Comparison of ENCODE assay signal across 32 cellular contexts in genomic region chr2:118832791-118833715, GRCh38. TPM values are rescaled to one million over a fixed set of nuclear protein-coding genes. Genes with fewer than 3 reads are reported as not detected.
A peak's percentile ranks its signal among the peaks of the same experiment; 100 is the strongest.
DNase-seq lines count a peak whose midpoint lies in the region; ATAC-seq and TF ChIP-seq lines count a peak whose summit lies in the region.
"Had no signal": no experiment of that assay in that cellular context is flagged by ENCODE, and none has a peak within 500 bp of the region (broad histone marks: within the 10 kb centered on the region; RNA-seq: fewer than 3 reads in every experiment).

No MANE protein-coding gene starts in this region.

- H3K27ac ChIP-seq in colonic mucosa: no peak overlapping the region
- H3K27ac ChIP-seq: tibial artery had no signal

- H3K9me3 Mint-ChIP-seq in nephron: peaks cover 3% of the 10 kb centered on the region
- no peaks in the 10 kb centered on the region for H3K9me3 Mint-ChIP-seq in type B pancreatic cell
- H3K9me3 Mint-ChIP-seq: CD8-positive, alpha-beta T cell; dendritic cell treated with granulocyte-macrophage colony-stimulating factor and Interleukin-4, amounts not matched to agents 40 ng/mL and 50 ng/mL, for 4 days; stimulated activated naive CD8-positive, alpha-beta T cell treated with anti-CD3 and anti-CD28 coated beads, Interleukin-15, amount 100 ng/mL, for 72 hours; T-helper 2 cell treated with Interferon-gamma antibody and Interleukin-4, amounts not matched to agents 5 μg/mL and 100 μg/mL, for 36 hours had no signal

- no peak overlapping the region for H3K9ac ChIP-seq in colonic mucosa (ENCODE audit: low read depth in 2 of 2, low read length in 2 of 2)

- peak; percentile 25 for DNase-seq in Right ventricle myocardium inferior (ENCODE audit: missing footprints)
- DNase-seq in Right ventricle myocardium superior: no peak
- DNase-seq in foreskin melanocyte: peak; percentile 26
- no peak for DNase-seq in type B pancreatic cell (ENCODE audit: extremely low spot score, unreplicated experiment)
- DNase-seq in colonic mucosa: no peak
- no peak for DNase-seq in HEK293T (ENCODE audit: extremely low spot score)
- no peak for DNase-seq in Ammon's horn (ENCODE audit: low spot score)
- DNase-seq: 8988T; activated CD4-positive, alpha-beta T cell treated with anti-CD3 and anti-CD28 coated beads for 4 hours; activated effector memory CD4-positive, alpha-beta T cell treated with anti-CD3 and anti-CD28 coated beads, Interleukin-2, amount 50 U/mL, for 16 hours; activated T-cell treated with anti-CD3 and anti-CD28 coated beads, Interleukin-2, amount 50 U/mL, for 1 hour; AML-193; caudate nucleus; CD8-positive, alpha-beta T cell; KG1; MG63; NCI-H2081; NCI-H345; OCI-M1; stimulated activated naive CD8-positive, alpha-beta T cell treated with anti-CD3 and anti-CD28 coated beads, Interleukin-15, amount 100 ng/mL, for 72 hours; tibial artery had no signal

- intact Hi-C loops in Right ventricle myocardium inferior (cut with DNase I) (no loop called here), Right ventricle myocardium superior (cut with DNase I) (no loop called here), colonic mucosa (cut with DNase I) (no loop called here)

- TF ChIP-seq CTCF in nephron (IDR thresholded peaks at IDR 0.05; ENCODE audit: unreplicated experiment in 3 of 3) (no peak), type B pancreatic cell (conservative IDR thresholded peaks at IDR 0.05) (no peak), colonic mucosa (IDR thresholded peaks at IDR 0.05) (no peak)

- no peaks in the 10 kb centered on the region for H3K36me3 ChIP-seq in colonic mucosa
- H3K36me3 ChIP-seq: HAP-1, tibial artery had no signal

- H3K27me3 ChIP-seq in colonic mucosa: peaks cover 62% of the 10 kb centered on the region
- H3K27me3 ChIP-seq: MG63 had no signal

- no peaks in the 10 kb centered on the region for H3K9me3 ChIP-seq in colonic mucosa
- H3K9me3 ChIP-seq: HAP-1, MG63, tibial artery had no signal

- H3K27ac Mint-ChIP-seq in nephron (no peak overlapping the region), type B pancreatic cell (no peak overlapping the region)
- H3K27ac Mint-ChIP-seq: CD8-positive, alpha-beta T cell; dendritic cell treated with granulocyte-macrophage colony-stimulating factor and Interleukin-4, amounts not matched to agents 40 ng/mL and 50 ng/mL, for 4 days; progenitor cell of endocrine pancreas; stimulated activated naive CD8-positive, alpha-beta T cell treated with anti-CD3 and anti-CD28 coated beads, Interleukin-15, amount 100 ng/mL, for 72 hours; T-helper 2 cell treated with Interferon-gamma antibody and Interleukin-4, amounts not matched to agents 5 μg/mL and 100 μg/mL, for 36 hours had no signal

- CTCF ChIA-PET in HEK293T (lab: Yijun Ruan, JAX): interaction anchor here (1.5 kb wide), 1 partner anchor 13 kb away, joined by 3 read pairs; no protein-coding TSS in a partner anchor

- peaks cover 99% of the 10 kb centered on the region for H3K27me3 Mint-ChIP-seq in nephron (ENCODE audit: low read depth)
- H3K27me3 Mint-ChIP-seq in type B pancreatic cell: peaks cover 97% of the 10 kb centered on the region

- H3K4me1 Mint-ChIP-seq in nephron (peaks cover 15% of the 10 kb centered on the region), type B pancreatic cell (ENCODE audit: unreplicated experiment) (peaks cover 6% of the 10 kb centered on the region)

- POLR2A ChIA-PET in HEK293T (lab: Yijun Ruan, JAX): no interaction called here

- H3K4me3 Mint-ChIP-seq in nephron (peak overlapping the region; percentile 40 to 77 (median 50)), type B pancreatic cell (peak overlapping the region; percentile 51)
- H3K4me3 Mint-ChIP-seq: CD8-positive, alpha-beta T cell; dendritic cell treated with granulocyte-macrophage colony-stimulating factor and Interleukin-4, amounts not matched to agents 40 ng/mL and 50 ng/mL, for 4 days; stimulated activated naive CD8-positive, alpha-beta T cell treated with anti-CD3 and anti-CD28 coated beads, Interleukin-15, amount 100 ng/mL, for 72 hours; T-helper 2 cell treated with Interferon-gamma antibody and Interleukin-4, amounts not matched to agents 5 μg/mL and 100 μg/mL, for 36 hours had no signal

- ATAC-seq in Right ventricle myocardium inferior (no peak), Right ventricle myocardium superior (ENCODE audit: poor library complexity) (no peak)
- ATAC-seq: CD8-positive, alpha-beta T cell; stimulated activated naive CD8-positive, alpha-beta T cell treated with anti-CD3 and anti-CD28 coated beads, Interleukin-15, amount 100 ng/mL, for 72 hours had no signal

- H3K4me3 ChIP-seq in colonic mucosa: no peak overlapping the region
- H3K4me3 ChIP-seq: HAP-1, lung, MG63, tibial artery had no signal

- H3K36me3 Mint-ChIP-seq in nephron (ENCODE audit: low read depth): no peaks in the 10 kb centered on the region
- H3K36me3 Mint-ChIP-seq in type B pancreatic cell: no peaks in the 10 kb centered on the region
- H3K36me3 Mint-ChIP-seq: CD8-positive, alpha-beta T cell had no signal

- peaks cover 6% of the 10 kb centered on the region for H3K4me1 ChIP-seq in colonic mucosa
- H3K4me1 ChIP-seq: HAP-1 had no signal

TF ChIP-seq in HEK293T, 16 proteins besides CTCF, POLR2A, EP300 and RAD21:
- no peak for TF ChIP-seq PKNOX1 (IDR thresholded peaks at IDR 0.05)
- no peak for TF ChIP-seq HDGF (IDR thresholded peaks at IDR 0.05; ENCODE audit: borderline replicate concordance)
- TF ChIP-seq NFRKB (IDR thresholded peaks at IDR 0.05): no peak
- no peak for TF ChIP-seq CTBP1 (IDR thresholded peaks at IDR 0.05; ENCODE audit: borderline replicate concordance)
- no peak for TF ChIP-seq L3MBTL2 (conservative IDR thresholded peaks at IDR 0.05)

RNA-seq across cellular contexts. Expression of gene EN1, which starts 14.4 kb away (rescaled TPM):
- not detected for total RNA-seq in Right ventricle myocardium inferior
- not detected for total RNA-seq in Right ventricle myocardium superior
- 0.57 and 2.7 TPM in 2 replicates for total RNA-seq in type B pancreatic cell (ENCODE audit: low replicate concordance)
- total RNA-seq in colonic mucosa: not detected
- total RNA-seq: activated CD8-positive, alpha-beta memory T cell treated with anti-CD3 and anti-CD28 coated beads for 36 hours; CD8-positive, alpha-beta T cell; endothelial cell of umbilical vein; fibroblast of lung; glomerular endothelial cell; HT-29; lung had no signal

Comparison
In these comparisons a context has a peak if more than half of its experiments do, and no peak if none do; other contexts are left out.
1. DNase-seq: peak in Right ventricle myocardium inferior (single experiment) and foreskin melanocyte (single experiment); none in Right ventricle myocardium superior (single experiment), type B pancreatic cell (single experiment), colonic mucosa (single experiment), HEK293T (single experiment) and Ammon's horn (single experiment).